13 cellular contexts compared by ENCODE assay signal in genomic region chr10:6399241-6399701, GRCh38.
A peak's percentile ranks its signal among the peaks of the same experiment; 100 is the strongest.
DNase-seq lines count a peak whose midpoint lies in the region; ATAC-seq, FAIRE-seq and TF ChIP-seq lines count a peak whose summit lies in the region.
"Had no signal": no experiment of that assay in that cellular context is flagged by ENCODE, and none has a peak within 500 bp of the region (broad histone marks: within the 10 kb centered on the region; RNA-seq: fewer than 3 reads in every experiment).

No MANE protein-coding gene starts in this region.

- no peak overlapping the region for H3K4me3 Mint-ChIP-seq in astrocyte (ENCODE audit: unreplicated experiment)
- H3K4me3 Mint-ChIP-seq: activated T-cell treated with anti-CD3 and anti-CD28 coated beads, Interleukin-2, amount 50 U/mL, for 72 hours; CD4-positive, alpha-beta memory T cell had no signal

- H3K36me3 Mint-ChIP-seq in astrocyte (ENCODE audit: low read depth, unreplicated experiment) = no peaks in the 10 kb centered on the region
- H3K36me3 Mint-ChIP-seq: CD4-positive, alpha-beta memory T cell had no signal

- H3K4me1 ChIP-seq in Loucy (ENCODE audit: insufficient read depth, low read length, poor library complexity, severe bottlenecking) = peaks cover 13% of the 10 kb centered on the region
- H3K4me1 ChIP-seq in astrocyte (ENCODE audit: insufficient read depth, low read length) = peaks cover 13% of the 10 kb centered on the region

- no peak overlapping the region for H3K27ac ChIP-seq in astrocyte (ENCODE audit: low read depth, low read length)

- H3K27me3 ChIP-seq in Loucy (ENCODE audit: insufficient read depth, low read length, poor library complexity, severe bottlenecking) (no peaks in the 10 kb centered on the region), astrocyte (ENCODE audit: insufficient read depth, low read length) (peaks cover 5% of the 10 kb centered on the region)

- no peak for FAIRE-seq in astrocyte (lab: Jason Lieb, UNC)

- DNase-seq in AG08396 (ENCODE audit: low spot score) (peak; percentile 52), astrocyte (ENCODE audit: low read depth) (peak; percentile 39), medulla oblongata (ENCODE audit: extremely low spot score) (peak; percentile 95), NCI-H2196 (lab: John Stamatoyannopoulos, UW; ENCODE audit: unreplicated experiment) (no peak)
- DNase-seq in stimulated activated CD8-positive, alpha-beta memory T cell treated with anti-CD3 and anti-CD28 coated beads, Interleukin-4, amount 100 ng/mL, for 48 hours = no peak
- DNase-seq: activated T-cell treated with anti-CD3 and anti-CD28 coated beads, Interleukin-2, amount 50 U/mL, for 72 hours; CD4-positive, alpha-beta memory T cell; esophagus squamous epithelium; NCI-H1436; SW 1271 had no signal

- H3K27me3 Mint-ChIP-seq in astrocyte (ENCODE audit: low read depth, unreplicated experiment) = peaks cover 14% of the 10 kb centered on the region

- H3K4me3 ChIP-seq in Loucy (ENCODE audit: low read length, poor library complexity, severe bottlenecking) (no peak overlapping the region), astrocyte (ENCODE audit: insufficient read depth, low read depth, low read length) (no peak overlapping the region)
- H3K4me3 ChIP-seq: esophagus squamous epithelium had no signal

- no peaks in the 10 kb centered on the region for H3K9me3 Mint-ChIP-seq in astrocyte (ENCODE audit: unreplicated experiment)
- H3K9me3 Mint-ChIP-seq: activated T-cell treated with anti-CD3 and anti-CD28 coated beads, Interleukin-2, amount 50 U/mL, for 72 hours had no signal

- H3K9me2 ChIP-seq in Loucy (replicated peaks; ENCODE audit: low read depth, low read length) = no peaks in the 10 kb centered on the region

- TF ChIP-seq CTCF in Loucy (conservative IDR thresholded peaks at IDR 0.05; ENCODE audit: low read length) = no peak
- TF ChIP-seq CTCF in astrocyte (IDR thresholded peaks at IDR 0.05; ENCODE audit: insufficient read depth, low read depth, low read length) = no peak

- peak overlapping the region; percentile 14 for H3K27ac Mint-ChIP-seq in astrocyte (ENCODE audit: unreplicated experiment)
- H3K27ac Mint-ChIP-seq: activated T-cell treated with anti-CD3 and anti-CD28 coated beads, Interleukin-2, amount 50 U/mL, for 72 hours had no signal

- H4K20me1 ChIP-seq in Loucy (ENCODE audit: insufficient read depth, low read length, poor library complexity, severe bottlenecking) (no peaks in the 10 kb centered on the region), astrocyte (ENCODE audit: insufficient read depth, low read length) (no peaks in the 10 kb centered on the region)

- H3F3A ChIP-seq in Loucy (ENCODE audit: low read depth) = no peaks in the 10 kb centered on the region

- H3K79me2 ChIP-seq in Loucy (ENCODE audit: insufficient read depth, low read length) (no peaks in the 10 kb centered on the region), astrocyte (ENCODE audit: insufficient read depth, low read length) (no peaks in the 10 kb centered on the region)

- no peak for ATAC-seq in activated CD4-positive, CD25-positive, alpha-beta regulatory T cell treated with anti-CD3 and anti-CD28 coated beads, Interleukin-2, amount 50 U/mL, for 24 hours
- ATAC-seq in HG03139 (IDR thresholded peaks at IDR 0.05; ENCODE audit: unreplicated experiment) = no peak

- H3K36me3 ChIP-seq in Loucy (ENCODE audit: insufficient read depth, low read length) (no peaks in the 10 kb centered on the region), astrocyte (ENCODE audit: insufficient read depth, low read length) (no peaks in the 10 kb centered on the region)
- H3K36me3 ChIP-seq: esophagus squamous epithelium had no signal

- H3K9ac ChIP-seq in Loucy (ENCODE audit: low read depth, low read length, poor library complexity, severe bottlenecking) (peak overlapping the region; percentile 3), astrocyte (ENCODE audit: low read length) (no peak overlapping the region)

- no peak overlapping the region for H2AFZ ChIP-seq in Loucy (ENCODE audit: low read length)
- no peak overlapping the region for H2AFZ ChIP-seq in astrocyte (ENCODE audit: low read depth, low read length)

- peaks cover 21% of the 10 kb centered on the region for H3K4me1 Mint-ChIP-seq in astrocyte (ENCODE audit: low read depth, unreplicated experiment)

- no peaks in the 10 kb centered on the region for H3K9me3 ChIP-seq in Loucy (ENCODE audit: insufficient read depth, low read depth, low read length)
- no peaks in the 10 kb centered on the region for H3K9me3 ChIP-seq in astrocyte (ENCODE audit: insufficient read depth, low read depth, low read length)
- H3K9me3 ChIP-seq: esophagus squamous epithelium had no signal

- H3K4me2 ChIP-seq in Loucy (ENCODE audit: low read depth, low read length, poor library complexity, severe bottlenecking) = peak overlapping the region; percentile 14
- H3K4me2 ChIP-seq in astrocyte (ENCODE audit: low read length) = no peak overlapping the region

Comparison
In these comparisons a context has a peak if more than half of its experiments do, and no peak if none do; other contexts are left out.
1. DNase-seq: peak in AG08396 (single experiment), astrocyte (single experiment) and medulla oblongata (single experiment); none in NCI-H2196 (single experiment) and stimulated activated CD8-positive, alpha-beta memory T cell treated with anti-CD3 and anti-CD28 coated beads, Interleukin-4, amount 100 ng/mL, for 48 hours (single experiment).